ENCODE assay signal across 2 cellular contexts in the genomic region with DNA sequence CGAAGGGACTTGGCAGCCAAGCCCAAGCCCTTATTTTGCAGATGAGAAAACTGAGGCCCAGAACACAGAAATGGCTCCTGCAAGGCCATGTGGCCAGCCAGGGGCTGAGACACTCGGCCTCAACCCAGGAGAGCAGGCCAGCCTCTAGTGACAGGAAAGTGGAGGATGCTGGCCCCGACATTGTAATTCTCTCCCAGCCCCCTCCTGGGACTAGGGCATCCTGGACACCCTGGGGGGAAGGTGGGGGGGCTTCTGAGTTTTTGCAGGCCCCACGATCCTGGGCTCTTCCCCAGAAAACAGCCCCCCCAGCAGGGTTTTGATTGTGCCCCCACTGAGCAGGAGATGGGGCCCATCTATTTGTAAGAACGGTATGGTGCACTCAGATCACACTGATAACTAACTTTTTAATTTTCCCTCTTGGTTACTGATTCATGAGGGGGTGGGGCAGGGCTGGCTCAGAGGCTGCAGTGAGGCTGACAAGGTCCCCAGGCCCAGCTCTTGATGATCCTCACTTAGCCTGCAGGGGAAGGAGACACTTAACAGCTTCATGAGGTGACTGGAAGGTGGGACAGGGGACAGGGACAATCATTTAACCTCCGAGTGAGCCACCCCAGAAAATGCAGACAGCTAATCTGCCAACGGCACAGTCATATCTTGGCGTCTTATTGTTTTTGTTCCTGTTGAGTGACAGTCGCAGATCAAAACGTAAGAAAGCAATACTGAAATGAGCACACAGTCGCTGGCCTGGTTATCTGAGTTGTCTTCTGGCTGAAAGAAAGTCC.
TF ChIP-seq lines count a peak whose summit lies in the region.

No MANE protein-coding gene starts in this region.

TF ChIP-seq in IMR-90, 13 proteins besides CTCF, POLR2A, EP300 and RAD21:
- TF ChIP-seq CEBPB (IDR thresholded peaks at IDR 0.05; ENCODE audit: low read depth, low read length) (no peak), CHD1 (IDR thresholded peaks at IDR 0.05; ENCODE audit: low read depth, low read length) (0 out of 2 replicates have a peak, but pooled peaks have one; percentile 7)

TF ChIP-seq in K562, 482 proteins besides CTCF, POLR2A, EP300 and RAD21 (continues in another document):
- TF ChIP-seq ZNF695 (CRISPR knock-in tag; IDR thresholded peaks at IDR 0.05) (no peak), TBL1XR1 (IDR thresholded peaks at IDR 0.05; ENCODE audit: low read length in 2 of 2) (no peak), SLC30A9 (CRISPR knock-in tag; IDR thresholded peaks at IDR 0.05) (no peak), CREB1 (IDR thresholded peaks at IDR 0.05) (peak; percentile 79), CREB1 (CRISPR knock-in tag; IDR thresholded peaks at IDR 0.05) (no peak), CREM (IDR thresholded peaks at IDR 0.05; ENCODE audit: low read depth) (peak; percentile 90), MTA1 (IDR thresholded peaks at IDR 0.05; ENCODE audit: borderline replicate concordance) (peak; percentile 59; the same call in 1 of the 2 replicates), ETV6 (IDR thresholded peaks at IDR 0.05; ENCODE audit: borderline replicate concordance in 1 of 2, low read depth in 2 of 2, low read length in 1 of 2) (no peak), ETV6 (CRISPR knock-in tag; IDR thresholded peaks at IDR 0.05; ENCODE audit: borderline replicate concordance) (no peak), ZNF436 (CRISPR knock-in tag; IDR thresholded peaks at IDR 0.05) (no peak), EP400 (IDR thresholded peaks at IDR 0.05) (no peak), HDAC2 (IDR thresholded peaks at IDR 0.05) (no peak), TCF3 (CRISPR knock-in tag; IDR thresholded peaks at IDR 0.05) (peak; percentile 26; the same call in 1 of the 2 replicates), ZNF589 (CRISPR knock-in tag; IDR thresholded peaks at IDR 0.05; ENCODE audit: low read depth) (no peak), PTTG1 (tag; IDR thresholded peaks at IDR 0.05; ENCODE audit: low read depth) (no peak), PURB (CRISPR knock-in tag; IDR thresholded peaks at IDR 0.05; ENCODE audit: low read depth) (no peak), ZNF717 (CRISPR knock-in tag; IDR thresholded peaks at IDR 0.05) (no peak), HDAC3 (IDR thresholded peaks at IDR 0.05; ENCODE audit: borderline replicate concordance, partially characterized antibody) (no peak), MCM5 (IDR thresholded peaks at IDR 0.05; ENCODE audit: low read depth) (no peak), SAP30 (IDR thresholded peaks at IDR 0.05; ENCODE audit: borderline replicate concordance, insufficient read depth, low read depth, low read length, poor library complexity, severe bottlenecking) (no peak), MEIS2 (IDR thresholded peaks at IDR 0.05; ENCODE audit: partially characterized antibody) (peak; percentile 68), WHSC1 (IDR thresholded peaks at IDR 0.05; ENCODE audit: low read length) (no peak), ZNF785 (CRISPR knock-in tag; IDR thresholded peaks at IDR 0.05) (no peak), FOXK2 (conservative IDR thresholded peaks at IDR 0.05 in 1 of 2, IDR thresholded peaks at IDR 0.05 in 1 of 2; ENCODE audit: low read depth in 2 of 2) (peak; percentile 41 to 68; a peak in 2 of 4 replicates), PHTF2 (CRISPR knock-in tag; IDR thresholded peaks at IDR 0.05) (no peak), KHSRP (IDR thresholded peaks at IDR 0.05) (no peak), KLF6 (CRISPR knock-in tag; IDR thresholded peaks at IDR 0.05; ENCODE audit: borderline replicate concordance) (no peak), NEUROD1 (IDR thresholded peaks at IDR 0.05; ENCODE audit: borderline replicate concordance, low read depth, low read length, partially characterized antibody) (no peak), KAT8 (IDR thresholded peaks at IDR 0.05; ENCODE audit: low read depth) (no peak), MEF2D (tag; conservative IDR thresholded peaks at IDR 0.05; ENCODE audit: low read depth) (no peak), TCFL5 (CRISPR knock-in tag; conservative IDR thresholded peaks at IDR 0.05) (no peak), BRD4 (IDR thresholded peaks at IDR 0.05) (no peak), ZKSCAN1 (IDR thresholded peaks at IDR 0.05; ENCODE audit: low read depth, low read length) (no peak), RBFOX2 (IDR thresholded peaks at IDR 0.05; ENCODE audit: low read depth, low read length) (no peak), ATF1 (CRISPR knock-in tag; IDR thresholded peaks at IDR 0.05) (no peak), ATF1 (tag; IDR thresholded peaks at IDR 0.05) (peak; percentile 54; the same call in 1 of the 2 replicates), XRCC4 (IDR thresholded peaks at IDR 0.05; ENCODE audit: extremely low read depth, insufficient read depth, insufficient read length) (no peak)
- TF ChIP-seq, protein P1, sequence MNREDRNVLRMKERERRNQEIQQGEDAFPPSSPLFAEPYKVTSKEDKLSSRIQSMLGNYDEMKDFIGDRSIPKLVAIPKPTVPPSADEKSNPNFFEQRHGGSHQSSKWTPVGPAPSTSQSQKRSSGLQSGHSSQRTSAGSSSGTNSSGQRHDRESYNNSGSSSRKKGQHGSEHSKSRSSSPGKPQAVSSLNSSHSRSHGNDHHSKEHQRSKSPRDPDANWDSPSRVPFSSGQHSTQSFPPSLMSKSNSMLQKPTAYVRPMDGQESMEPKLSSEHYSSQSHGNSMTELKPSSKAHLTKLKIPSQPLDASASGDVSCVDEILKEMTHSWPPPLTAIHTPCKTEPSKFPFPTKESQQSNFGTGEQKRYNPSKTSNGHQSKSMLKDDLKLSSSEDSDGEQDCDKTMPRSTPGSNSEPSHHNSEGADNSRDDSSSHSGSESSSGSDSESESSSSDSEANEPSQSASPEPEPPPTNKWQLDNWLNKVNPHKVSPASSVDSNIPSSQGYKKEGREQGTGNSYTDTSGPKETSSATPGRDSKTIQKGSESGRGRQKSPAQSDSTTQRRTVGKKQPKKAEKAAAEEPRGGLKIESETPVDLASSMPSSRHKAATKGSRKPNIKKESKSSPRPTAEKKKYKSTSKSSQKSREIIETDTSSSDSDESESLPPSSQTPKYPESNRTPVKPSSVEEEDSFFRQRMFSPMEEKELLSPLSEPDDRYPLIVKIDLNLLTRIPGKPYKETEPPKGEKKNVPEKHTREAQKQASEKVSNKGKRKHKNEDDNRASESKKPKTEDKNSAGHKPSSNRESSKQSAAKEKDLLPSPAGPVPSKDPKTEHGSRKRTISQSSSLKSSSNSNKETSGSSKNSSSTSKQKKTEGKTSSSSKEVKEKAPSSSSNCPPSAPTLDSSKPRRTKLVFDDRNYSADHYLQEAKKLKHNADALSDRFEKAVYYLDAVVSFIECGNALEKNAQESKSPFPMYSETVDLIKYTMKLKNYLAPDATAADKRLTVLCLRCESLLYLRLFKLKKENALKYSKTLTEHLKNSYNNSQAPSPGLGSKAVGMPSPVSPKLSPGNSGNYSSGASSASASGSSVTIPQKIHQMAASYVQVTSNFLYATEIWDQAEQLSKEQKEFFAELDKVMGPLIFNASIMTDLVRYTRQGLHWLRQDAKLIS (CRISPR knock-in tag; IDR thresholded peaks at IDR 0.05): no peak
- TF ChIP-seq, protein P2, sequence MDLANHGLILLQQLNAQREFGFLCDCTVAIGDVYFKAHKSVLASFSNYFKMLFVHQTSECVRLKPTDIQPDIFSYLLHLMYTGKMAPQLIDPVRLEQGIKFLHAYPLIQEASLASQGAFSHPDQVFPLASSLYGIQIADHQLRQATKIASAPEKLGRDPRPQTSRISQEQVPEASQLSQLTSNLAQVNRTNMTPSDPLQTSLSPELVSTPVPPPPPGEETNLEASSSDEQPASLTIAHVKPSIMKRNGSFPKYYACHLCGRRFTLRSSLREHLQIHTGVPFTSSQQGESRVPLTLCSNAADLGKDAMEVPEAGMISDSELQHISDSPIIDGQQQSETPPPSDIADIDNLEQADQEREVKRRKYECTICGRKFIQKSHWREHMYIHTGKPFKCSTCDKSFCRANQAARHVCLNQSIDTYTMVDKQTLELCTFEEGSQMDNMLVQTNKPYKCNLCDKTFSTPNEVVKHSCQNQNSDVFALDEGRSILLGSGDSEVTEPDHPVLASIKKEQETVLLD (IDR thresholded peaks at IDR 0.05): no peak
- TF ChIP-seq, protein P3, sequence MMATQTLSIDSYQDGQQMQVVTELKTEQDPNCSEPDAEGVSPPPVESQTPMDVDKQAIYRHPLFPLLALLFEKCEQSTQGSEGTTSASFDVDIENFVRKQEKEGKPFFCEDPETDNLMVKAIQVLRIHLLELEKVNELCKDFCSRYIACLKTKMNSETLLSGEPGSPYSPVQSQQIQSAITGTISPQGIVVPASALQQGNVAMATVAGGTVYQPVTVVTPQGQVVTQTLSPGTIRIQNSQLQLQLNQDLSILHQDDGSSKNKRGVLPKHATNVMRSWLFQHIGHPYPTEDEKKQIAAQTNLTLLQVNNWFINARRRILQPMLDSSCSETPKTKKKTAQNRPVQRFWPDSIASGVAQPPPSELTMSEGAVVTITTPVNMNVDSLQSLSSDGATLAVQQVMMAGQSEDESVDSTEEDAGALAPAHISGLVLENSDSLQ (IDR thresholded peaks at IDR 0.05): peak; percentile 95
- TF ChIP-seq, protein P4, sequence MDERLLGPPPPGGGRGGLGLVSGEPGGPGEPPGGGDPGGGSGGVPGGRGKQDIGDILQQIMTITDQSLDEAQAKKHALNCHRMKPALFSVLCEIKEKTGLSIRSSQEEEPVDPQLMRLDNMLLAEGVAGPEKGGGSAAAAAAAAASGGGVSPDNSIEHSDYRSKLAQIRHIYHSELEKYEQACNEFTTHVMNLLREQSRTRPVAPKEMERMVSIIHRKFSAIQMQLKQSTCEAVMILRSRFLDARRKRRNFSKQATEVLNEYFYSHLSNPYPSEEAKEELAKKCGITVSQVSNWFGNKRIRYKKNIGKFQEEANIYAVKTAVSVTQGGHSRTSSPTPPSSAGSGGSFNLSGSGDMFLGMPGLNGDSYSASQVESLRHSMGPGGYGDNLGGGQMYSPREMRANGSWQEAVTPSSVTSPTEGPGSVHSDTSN (CRISPR knock-in tag; IDR thresholded peaks at IDR 0.05; ENCODE audit: low read depth): no peak
- TF ChIP-seq, protein P4 (tag; conservative IDR thresholded peaks at IDR 0.05; ENCODE audit: low read depth): peak; percentile 78
- TF ChIP-seq, protein P5, sequence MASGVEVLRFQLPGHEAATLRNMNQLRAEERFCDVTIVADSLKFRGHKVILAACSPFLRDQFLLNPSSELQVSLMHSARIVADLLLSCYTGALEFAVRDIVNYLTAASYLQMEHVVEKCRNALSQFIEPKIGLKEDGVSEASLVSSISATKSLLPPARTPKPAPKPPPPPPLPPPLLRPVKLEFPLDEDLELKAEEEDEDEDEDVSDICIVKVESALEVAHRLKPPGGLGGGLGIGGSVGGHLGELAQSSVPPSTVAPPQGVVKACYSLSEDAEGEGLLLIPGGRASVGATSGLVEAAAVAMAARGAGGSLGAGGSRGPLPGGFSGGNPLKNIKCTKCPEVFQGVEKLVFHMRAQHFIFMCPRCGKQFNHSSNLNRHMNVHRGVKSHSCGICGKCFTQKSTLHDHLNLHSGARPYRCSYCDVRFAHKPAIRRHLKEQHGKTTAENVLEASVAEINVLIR (CRISPR knock-in tag; IDR thresholded peaks at IDR 0.05): no peak
- TF ChIP-seq, protein P6, sequence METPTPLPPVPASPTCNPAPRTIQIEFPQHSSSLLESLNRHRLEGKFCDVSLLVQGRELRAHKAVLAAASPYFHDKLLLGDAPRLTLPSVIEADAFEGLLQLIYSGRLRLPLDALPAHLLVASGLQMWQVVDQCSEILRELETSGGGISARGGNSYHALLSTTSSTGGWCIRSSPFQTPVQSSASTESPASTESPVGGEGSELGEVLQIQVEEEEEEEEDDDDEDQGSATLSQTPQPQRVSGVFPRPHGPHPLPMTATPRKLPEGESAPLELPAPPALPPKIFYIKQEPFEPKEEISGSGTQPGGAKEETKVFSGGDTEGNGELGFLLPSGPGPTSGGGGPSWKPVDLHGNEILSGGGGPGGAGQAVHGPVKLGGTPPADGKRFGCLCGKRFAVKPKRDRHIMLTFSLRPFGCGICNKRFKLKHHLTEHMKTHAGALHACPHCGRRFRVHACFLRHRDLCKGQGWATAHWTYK (CRISPR knock-in tag; IDR thresholded peaks at IDR 0.05): no peak
- TF ChIP-seq, protein P7, sequence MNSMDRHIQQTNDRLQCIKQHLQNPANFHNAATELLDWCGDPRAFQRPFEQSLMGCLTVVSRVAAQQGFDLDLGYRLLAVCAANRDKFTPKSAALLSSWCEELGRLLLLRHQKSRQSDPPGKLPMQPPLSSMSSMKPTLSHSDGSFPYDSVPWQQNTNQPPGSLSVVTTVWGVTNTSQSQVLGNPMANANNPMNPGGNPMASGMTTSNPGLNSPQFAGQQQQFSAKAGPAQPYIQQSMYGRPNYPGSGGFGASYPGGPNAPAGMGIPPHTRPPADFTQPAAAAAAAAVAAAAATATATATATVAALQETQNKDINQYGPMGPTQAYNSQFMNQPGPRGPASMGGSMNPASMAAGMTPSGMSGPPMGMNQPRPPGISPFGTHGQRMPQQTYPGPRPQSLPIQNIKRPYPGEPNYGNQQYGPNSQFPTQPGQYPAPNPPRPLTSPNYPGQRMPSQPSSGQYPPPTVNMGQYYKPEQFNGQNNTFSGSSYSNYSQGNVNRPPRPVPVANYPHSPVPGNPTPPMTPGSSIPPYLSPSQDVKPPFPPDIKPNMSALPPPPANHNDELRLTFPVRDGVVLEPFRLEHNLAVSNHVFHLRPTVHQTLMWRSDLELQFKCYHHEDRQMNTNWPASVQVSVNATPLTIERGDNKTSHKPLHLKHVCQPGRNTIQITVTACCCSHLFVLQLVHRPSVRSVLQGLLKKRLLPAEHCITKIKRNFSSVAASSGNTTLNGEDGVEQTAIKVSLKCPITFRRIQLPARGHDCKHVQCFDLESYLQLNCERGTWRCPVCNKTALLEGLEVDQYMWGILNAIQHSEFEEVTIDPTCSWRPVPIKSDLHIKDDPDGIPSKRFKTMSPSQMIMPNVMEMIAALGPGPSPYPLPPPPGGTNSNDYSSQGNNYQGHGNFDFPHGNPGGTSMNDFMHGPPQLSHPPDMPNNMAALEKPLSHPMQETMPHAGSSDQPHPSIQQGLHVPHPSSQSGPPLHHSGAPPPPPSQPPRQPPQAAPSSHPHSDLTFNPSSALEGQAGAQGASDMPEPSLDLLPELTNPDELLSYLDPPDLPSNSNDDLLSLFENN (IDR thresholded peaks at IDR 0.05; ENCODE audit: low read depth in 2 of 2, low read length in 2 of 2): no peak
- TF ChIP-seq, protein P8, sequence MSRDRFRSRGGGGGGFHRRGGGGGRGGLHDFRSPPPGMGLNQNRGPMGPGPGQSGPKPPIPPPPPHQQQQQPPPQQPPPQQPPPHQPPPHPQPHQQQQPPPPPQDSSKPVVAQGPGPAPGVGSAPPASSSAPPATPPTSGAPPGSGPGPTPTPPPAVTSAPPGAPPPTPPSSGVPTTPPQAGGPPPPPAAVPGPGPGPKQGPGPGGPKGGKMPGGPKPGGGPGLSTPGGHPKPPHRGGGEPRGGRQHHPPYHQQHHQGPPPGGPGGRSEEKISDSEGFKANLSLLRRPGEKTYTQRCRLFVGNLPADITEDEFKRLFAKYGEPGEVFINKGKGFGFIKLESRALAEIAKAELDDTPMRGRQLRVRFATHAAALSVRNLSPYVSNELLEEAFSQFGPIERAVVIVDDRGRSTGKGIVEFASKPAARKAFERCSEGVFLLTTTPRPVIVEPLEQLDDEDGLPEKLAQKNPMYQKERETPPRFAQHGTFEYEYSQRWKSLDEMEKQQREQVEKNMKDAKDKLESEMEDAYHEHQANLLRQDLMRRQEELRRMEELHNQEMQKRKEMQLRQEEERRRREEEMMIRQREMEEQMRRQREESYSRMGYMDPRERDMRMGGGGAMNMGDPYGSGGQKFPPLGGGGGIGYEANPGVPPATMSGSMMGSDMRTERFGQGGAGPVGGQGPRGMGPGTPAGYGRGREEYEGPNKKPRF (IDR thresholded peaks at IDR 0.05; ENCODE audit: low read depth, low read length): no peak
